In the genomic region with DNA sequence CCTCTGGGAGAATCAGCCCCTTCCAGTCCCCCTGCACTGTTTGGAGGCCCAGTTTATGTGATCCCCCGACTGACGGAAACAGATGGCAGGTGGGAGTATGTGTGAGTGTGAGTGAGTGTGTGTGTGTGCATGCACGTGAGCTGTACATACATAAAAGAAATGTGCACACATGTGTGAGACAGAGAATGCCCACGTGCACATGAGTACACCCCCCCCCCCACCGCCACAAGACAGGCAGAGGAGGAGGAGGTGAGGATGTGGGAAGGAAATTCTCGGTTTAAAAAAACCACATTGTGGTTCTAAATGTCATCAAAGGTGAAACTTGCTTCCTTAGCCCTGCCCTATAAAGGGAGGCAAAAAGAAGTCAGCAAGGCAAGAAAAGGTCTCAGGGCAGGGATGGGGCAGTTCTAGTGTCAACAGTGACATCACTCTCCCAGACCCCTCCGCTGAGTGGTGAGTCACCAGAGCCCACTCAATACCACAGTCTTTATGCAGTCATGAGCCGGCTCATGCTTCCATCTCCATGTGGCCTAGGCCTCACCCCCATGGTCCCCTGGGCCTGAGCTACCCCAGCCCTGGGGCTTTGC, we compare ENCODE assay signal across 9 cellular contexts.
DNase-seq lines count a peak whose midpoint lies in the region; ATAC-seq, FAIRE-seq and TF ChIP-seq lines count a peak whose summit lies in the region.
"Had no signal": no experiment of that assay in that cellular context is flagged by ENCODE, and none has a peak within 500 bp of the region (broad histone marks: within the 10 kb centered on the region; RNA-seq: fewer than 3 reads in every experiment).

No MANE protein-coding gene starts in this region.

- H3K4me3 Mint-ChIP-seq in activated naive CD8-positive, alpha-beta T cell treated with anti-CD3 and anti-CD28 coated beads, Interleukin-2, amount 10 ng/mL, durations not matched to agents 7 days and 5 days, result no peak overlapping the region
- H3K4me3 Mint-ChIP-seq: nephron had no signal

- no peak for TF ChIP-seq POLR2A in GM12892 (IDR thresholded peaks at IDR 0.05; ENCODE audit: low read depth, low read length)

- no peak overlapping the region for H3K4me3 ChIP-seq in skeletal muscle cell (ENCODE audit: low read depth, low read length)

- no peaks in the 10 kb centered on the region for H3K9me3 Mint-ChIP-seq in activated naive CD8-positive, alpha-beta T cell treated with anti-CD3 and anti-CD28 coated beads, Interleukin-2, amount 10 ng/mL, durations not matched to agents 7 days and 5 days
- H3K9me3 Mint-ChIP-seq: nephron had no signal

- ATAC-seq in HG02763 (IDR thresholded peaks at IDR 0.05; ENCODE audit: unreplicated experiment), result peak; percentile 63
- ATAC-seq in activated naive CD8-positive, alpha-beta T cell treated with anti-CD3 and anti-CD28 coated beads, Interleukin-2, amount 10 ng/mL, durations not matched to agents 7 days and 5 days (ENCODE audit: low read depth), result peak; percentile 87

- FAIRE-seq in GM12892 (lab: Jason Lieb, UNC), result peak; percentile 94

- peak overlapping the region; percentile 40 for H3K27ac Mint-ChIP-seq in activated naive CD8-positive, alpha-beta T cell treated with anti-CD3 and anti-CD28 coated beads, Interleukin-2, amount 10 ng/mL, durations not matched to agents 7 days and 5 days

- no peaks in the 10 kb centered on the region for H3K36me3 Mint-ChIP-seq in activated naive CD8-positive, alpha-beta T cell treated with anti-CD3 and anti-CD28 coated beads, Interleukin-2, amount 10 ng/mL, durations not matched to agents 7 days and 5 days

- POLR2A ChIA-PET in activated naive CD8-positive, alpha-beta T cell treated with anti-CD3 and anti-CD28 coated beads, Interleukin-2, amount 10 ng/mL, durations not matched to agents 7 days and 5 days (lab: Charles Lee), result interaction anchor here (0.7 kb wide), 1 partner anchor 136 kb away, joined by 4 read pairs; no protein-coding TSS in a partner anchor

- DNase-seq in GM12892 (ENCODE audit: insufficient read length) (peak; percentile 37), T follicular helper cell (ENCODE audit: low read depth) (peak; percentile 56), skeletal muscle cell (ENCODE audit: low read depth) (peak; percentile 39), NCI-H1694 treated with DMSO at 0.1 percent for 48 hours (lab: John Stamatoyannopoulos, UW) (no peak), DMS153 treated with DMSO at 0.1 percent for 48 hours (lab: John Stamatoyannopoulos, UW; ENCODE audit: unreplicated experiment) (no peak), cortex of kidney (lab: John Stamatoyannopoulos, UW) (no peak)
- DNase-seq in activated naive CD8-positive, alpha-beta T cell treated with anti-CD3 and anti-CD28 coated beads, Interleukin-2, amount 10 ng/mL, durations not matched to agents 7 days and 5 days, result peak; percentile 60

- H3K4me1 Mint-ChIP-seq in activated naive CD8-positive, alpha-beta T cell treated with anti-CD3 and anti-CD28 coated beads, Interleukin-2, amount 10 ng/mL, durations not matched to agents 7 days and 5 days, result peaks cover 13% of the 10 kb centered on the region

- peaks cover 91% of the 10 kb centered on the region for H3K27me3 Mint-ChIP-seq in activated naive CD8-positive, alpha-beta T cell treated with anti-CD3 and anti-CD28 coated beads, Interleukin-2, amount 10 ng/mL, durations not matched to agents 7 days and 5 days

Comparison
In these comparisons a context has a peak if more than half of its experiments do, and no peak if none do; other contexts are left out.
1. DNase-seq: peak in GM12892 (single experiment), T follicular helper cell (single experiment), activated naive CD8-positive, alpha-beta T cell treated with anti-CD3 and anti-CD28 coated beads, Interleukin-2, amount 10 ng/mL, durations not matched to agents 7 days and 5 days (single experiment) and skeletal muscle cell (single experiment); none in NCI-H1694 treated with DMSO at 0.1 percent for 48 hours (single experiment), DMS153 treated with DMSO at 0.1 percent for 48 hours (single experiment) and cortex of kidney (single experiment).